13 cellular contexts compared by ENCODE assay signal in the genomic region with DNA sequence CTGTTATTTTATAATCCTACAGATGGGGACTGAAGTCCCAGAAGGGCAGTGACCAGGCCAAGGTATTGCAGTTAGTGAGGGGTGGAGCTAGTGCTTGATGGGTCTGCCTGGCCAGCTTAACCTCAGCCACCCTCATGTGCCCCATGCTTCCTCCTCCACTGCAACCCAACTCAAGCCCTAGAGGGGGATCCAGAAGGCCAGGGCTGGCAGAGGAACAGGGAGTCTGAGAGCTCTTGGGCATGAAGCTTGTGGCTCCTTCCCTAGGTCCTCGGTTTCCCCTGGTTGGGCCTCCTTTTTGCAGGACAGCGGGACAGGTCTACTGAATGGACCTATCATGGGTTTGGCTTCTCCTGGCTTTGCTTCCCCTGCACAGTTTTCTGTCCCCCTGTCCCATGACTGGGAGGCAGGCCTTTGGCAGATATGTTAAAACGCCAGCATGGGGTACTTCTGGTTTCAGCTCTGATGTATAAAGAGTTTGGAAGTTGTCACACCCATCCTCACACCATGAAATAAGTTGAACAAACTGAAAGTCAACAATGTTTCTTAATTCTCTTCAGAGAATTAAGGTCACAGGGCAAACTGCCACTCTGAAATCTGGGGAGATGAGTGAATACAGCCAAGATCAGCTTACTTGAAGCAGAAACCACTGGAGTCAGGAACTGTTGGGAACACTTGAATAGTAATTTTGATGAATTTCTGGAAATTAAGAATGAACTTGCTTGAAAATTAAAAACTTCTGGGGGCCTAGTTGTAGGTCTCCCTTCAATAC.
"Had no signal": no experiment of that assay in that cellular context is flagged by ENCODE, and none has a peak within 500 bp of the region (broad histone marks: within the 10 kb centered on the region; RNA-seq: fewer than 3 reads in every experiment).

No MANE protein-coding gene starts in this region.

- H3K4me3 ChIP-seq: heart left ventricle, prostate gland, transverse colon had no signal

- ATAC-seq: heart left ventricle, left colon, T-helper 17 cell had no signal

- DNase-seq: activated B cell treated with CpG ODN at 0.5 μM for 24 hours; activated CD4-positive, alpha-beta T cell treated with anti-CD3 and anti-CD28 coated beads, Interleukin-2, amount 10 ng/mL, durations not matched to agents 7 days and 5 days; activated CD8-positive, alpha-beta memory T cell treated with anti-CD3 and anti-CD28 coated beads for 24 hours; activated naive CD4-positive, alpha-beta T cell treated with anti-CD3 and anti-CD28 coated beads for 36 hours; amniotic stem cell; brain microvascular endothelial cell; cerebellar nuclear complex; heart left ventricle; left colon; SIG-M5; T-helper 17 cell; transverse colon had no signal

- H3K27ac ChIP-seq: brain microvascular endothelial cell, prostate gland, transverse colon had no signal

- H3K36me3 ChIP-seq: brain microvascular endothelial cell, heart left ventricle, prostate gland, transverse colon had no signal

- H3K9me3 ChIP-seq: heart left ventricle, prostate gland, transverse colon had no signal

- H3K27me3 ChIP-seq: brain microvascular endothelial cell, heart left ventricle, transverse colon had no signal
